Comparison of ENCODE assay signal across 16 cellular contexts in the genomic region with DNA sequence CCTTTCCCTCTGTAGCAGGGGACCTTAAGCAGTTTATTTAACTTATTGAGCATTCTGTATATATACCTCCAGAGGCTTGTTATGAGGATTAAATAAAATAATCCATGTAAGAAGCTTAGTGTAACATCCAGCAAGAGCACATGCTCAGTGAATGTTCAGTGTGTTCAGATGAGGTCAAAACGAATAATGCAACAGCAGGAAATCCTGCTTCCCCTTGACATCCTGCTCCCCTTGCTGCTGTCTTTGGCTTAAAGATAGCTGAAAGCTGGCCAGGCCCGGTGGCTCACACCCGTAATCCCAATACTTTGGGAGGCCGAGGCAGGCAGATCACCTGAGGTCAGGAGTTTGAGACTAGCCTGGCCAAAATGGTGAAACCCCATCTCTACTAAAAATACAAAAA.
A peak's percentile ranks its signal among the peaks of the same experiment; 100 is the strongest.
DNase-seq lines count a peak whose midpoint lies in the region; ATAC-seq and TF ChIP-seq lines count a peak whose summit lies in the region.
"Had no signal": no experiment of that assay in that cellular context is flagged by ENCODE, and none has a peak within 500 bp of the region (broad histone marks: within the 10 kb centered on the region; RNA-seq: fewer than 3 reads in every experiment).

No MANE protein-coding gene starts in this region.

- no peaks in the 10 kb centered on the region for H3K4me1 ChIP-seq in A673 (ENCODE audit: insufficient read depth, low read length, poor library complexity, severe bottlenecking)
- peaks cover 18% of the 10 kb centered on the region for H3K4me1 ChIP-seq in Loucy (ENCODE audit: insufficient read depth, low read length, poor library complexity, severe bottlenecking)
- H3K4me1 ChIP-seq in left lung: no peaks in the 10 kb centered on the region
- no peaks in the 10 kb centered on the region for H3K4me1 ChIP-seq in transverse colon

- H3K27me3 Mint-ChIP-seq in T-helper 17 cell: no peaks in the 10 kb centered on the region
- H3K27me3 Mint-ChIP-seq in endothelial cell (ENCODE audit: unreplicated experiment): no peaks in the 10 kb centered on the region
- H3K27me3 Mint-ChIP-seq: CD4-positive, alpha-beta T cell had no signal

- H3K27me3 ChIP-seq in A673 (replicated peaks; ENCODE audit: insufficient read depth, low read depth, low read length, poor library complexity) (no peaks in the 10 kb centered on the region), Loucy (ENCODE audit: insufficient read depth, low read length, poor library complexity, severe bottlenecking) (no peaks in the 10 kb centered on the region), left lung (no peaks in the 10 kb centered on the region), transverse colon (no peaks in the 10 kb centered on the region)

- TF ChIP-seq POLR2A in transverse colon (IDR thresholded peaks at IDR 0.05): no peak

- peak overlapping the region; percentile 19 for H3K4me3 Mint-ChIP-seq in T-helper 17 cell
- H3K4me3 Mint-ChIP-seq in endothelial cell (ENCODE audit: unreplicated experiment): no peak overlapping the region
- H3K4me3 Mint-ChIP-seq: CD4-positive, alpha-beta T cell; GM23338 had no signal

- H3K4me1 Mint-ChIP-seq in T-helper 17 cell (peaks cover 2% of the 10 kb centered on the region), endothelial cell (ENCODE audit: unreplicated experiment) (peaks cover 2% of the 10 kb centered on the region)
- H3K4me1 Mint-ChIP-seq: GM23338 had no signal

- 61% methylated on average over 4 of the region's 4 CpGs; no CpG with 5 or more reads in 1 of the 2 donors for WGBS in transverse colon (ENCODE audit: low coverage in 1 of 2), 2 donors

- no peaks in the 10 kb centered on the region for H3K9me2 ChIP-seq in Loucy (replicated peaks; ENCODE audit: low read depth, low read length)

- ATAC-seq in T-helper 17 cell (no peak), left lung (no peak)
- ATAC-seq: GM23338 had no signal

- H4K20me1 ChIP-seq in Loucy (ENCODE audit: insufficient read depth, low read length, poor library complexity, severe bottlenecking): no peaks in the 10 kb centered on the region

- H3K79me2 ChIP-seq in Loucy (ENCODE audit: insufficient read depth, low read length): no peaks in the 10 kb centered on the region

- intact Hi-C loops in A673 (cut with micrococcal nuclease; ENCODE audit: unreplicated experiment): no loop called here
- intact Hi-C loops in left lung (cut with DNase I): no loop called here
- intact Hi-C loops in transverse colon (cut with DNase I; ENCODE audit: low total_unique reads): no loop called here

- H3K27ac Mint-ChIP-seq in T-helper 17 cell (no peak overlapping the region), endothelial cell (ENCODE audit: unreplicated experiment) (no peak overlapping the region)
- H3K27ac Mint-ChIP-seq: CD4-positive, alpha-beta T cell; GM23338 had no signal

- H3F3A ChIP-seq in Loucy (ENCODE audit: low read depth): no peaks in the 10 kb centered on the region

- peak overlapping the region; percentile 43 for H3K4me2 ChIP-seq in Loucy (ENCODE audit: low read depth, low read length, poor library complexity, severe bottlenecking)
- H3K4me2 ChIP-seq: GM23338 had no signal

- no peak for TF ChIP-seq EP300 in transverse colon (IDR thresholded peaks at IDR 0.05; ENCODE audit: low read depth)

- POLR2A ChIA-PET in A673 (lab: Charles Lee; ENCODE audit: low non-redundant PET): no interaction called here

- H3K9me3 Mint-ChIP-seq in endothelial cell (ENCODE audit: unreplicated experiment): no peaks in the 10 kb centered on the region
- H3K9me3 Mint-ChIP-seq: GM23338 had no signal

- H2AFZ ChIP-seq in Loucy (ENCODE audit: low read length): peak overlapping the region; percentile 32; the same call in 1 of the 2 replicates
- H2AFZ ChIP-seq: GM23338 had no signal

- in situ Hi-C loops in transverse colon (cut with MboI; ENCODE audit: low pct_ligation_motif_present in 1 of 4, low pct_unique_long_range_greater_than_20kb in 1 of 4, low sequenced_read_pairs in 3 of 4): no loop called here

- H3K36me3 ChIP-seq in A673 (ENCODE audit: insufficient read depth, low read length, poor library complexity, severe bottlenecking) (no peaks in the 10 kb centered on the region), Loucy (ENCODE audit: insufficient read depth, low read length) (no peaks in the 10 kb centered on the region), left lung (no peaks in the 10 kb centered on the region), transverse colon (no peaks in the 10 kb centered on the region)

- no peaks in the 10 kb centered on the region for H3K36me3 Mint-ChIP-seq in T-helper 17 cell (ENCODE audit: low read depth)
- H3K36me3 Mint-ChIP-seq in endothelial cell (ENCODE audit: low read depth, unreplicated experiment): no peaks in the 10 kb centered on the region

- no peaks in the 10 kb centered on the region for H3K9me3 ChIP-seq in A673 (ENCODE audit: low read depth, low read length, poor library complexity, severe bottlenecking)
- no peaks in the 10 kb centered on the region for H3K9me3 ChIP-seq in Loucy (ENCODE audit: insufficient read depth, low read depth, low read length)
- no peaks in the 10 kb centered on the region for H3K9me3 ChIP-seq in T-helper 17 cell (ENCODE audit: control insufficient read depth, low read length, poor library complexity, severe bottlenecking)
- no peaks in the 10 kb centered on the region for H3K9me3 ChIP-seq in left lung
- no peaks in the 10 kb centered on the region for H3K9me3 ChIP-seq in transverse colon

- no peak overlapping the region for H3K27ac ChIP-seq in A673 (ENCODE audit: low read depth, low read length, poor library complexity, severe bottlenecking)
- H3K27ac ChIP-seq in left lung: no peak overlapping the region
- no peak overlapping the region for H3K27ac ChIP-seq in transverse colon
- H3K27ac ChIP-seq: 22Rv1 had no signal

- no peak for TF ChIP-seq CTCF in A673 (conservative IDR thresholded peaks at IDR 0.05; ENCODE audit: low read depth, low read length)
- no peak for TF ChIP-seq CTCF in Loucy (conservative IDR thresholded peaks at IDR 0.05; ENCODE audit: low read length)
- TF ChIP-seq CTCF in endothelial cell (IDR thresholded peaks at IDR 0.05; ENCODE audit: unreplicated experiment): no peak
- TF ChIP-seq CTCF in left lung (IDR thresholded peaks at IDR 0.05): no peak
- no peak for TF ChIP-seq CTCF in transverse colon (IDR thresholded peaks at IDR 0.05)

- DNase-seq in A673 (ENCODE audit: low spot score): peak; percentile 5
- no peak for DNase-seq in T-helper 17 cell
- peak; percentile 9 for DNase-seq in endothelial cell (ENCODE audit: low spot score)
- no peak for DNase-seq in SIG-M5 treated with dmso at 0.1 percent for 504 hours (lab: John Stamatoyannopoulos, UW; ENCODE audit: unreplicated experiment)
- DNase-seq in left lung: no peak
- no peak for DNase-seq in transverse colon
- no peak for DNase-seq in NCI-H1694 (lab: John Stamatoyannopoulos, UW)
- DNase-seq: AML-193; C1 segment of cervical spinal cord; CD4-positive, alpha-beta T cell; DND-41; GDM1; H7 had no signal

- no peak overlapping the region for H3K9ac ChIP-seq in Loucy (ENCODE audit: low read depth, low read length, poor library complexity, severe bottlenecking)

- CTCF ChIA-PET in A673 (lab: Charles Lee): interaction anchor here (1.0 kb wide), 1 partner anchor 13 kb away, joined by 3 read pairs; no protein-coding TSS in a partner anchor

- H3K4me3 ChIP-seq in A673 (ENCODE audit: low read depth, low read length, poor library complexity, severe bottlenecking): no peak overlapping the region
- no peak overlapping the region for H3K4me3 ChIP-seq in Loucy (ENCODE audit: low read length, poor library complexity, severe bottlenecking)
- H3K4me3 ChIP-seq in left lung: no peak overlapping the region
- H3K4me3 ChIP-seq in transverse colon: no peak overlapping the region
- H3K4me3 ChIP-seq: GM23338 had no signal

- BruUV-seq in A673 (replicated peaks; lab: Mats Ljungman, UMichigan): no TSS peak

Comparison
In these comparisons a context has a peak if more than half of its experiments do, and no peak if none do; other contexts are left out.
1. DNase-seq: peak in A673 (single experiment) and endothelial cell (single experiment); none in T-helper 17 cell (0 of 3), SIG-M5 treated with dmso at 0.1 percent for 504 hours (single experiment), left lung (0 of 2), transverse colon (single experiment) and NCI-H1694 (single experiment).